In the genomic region with DNA sequence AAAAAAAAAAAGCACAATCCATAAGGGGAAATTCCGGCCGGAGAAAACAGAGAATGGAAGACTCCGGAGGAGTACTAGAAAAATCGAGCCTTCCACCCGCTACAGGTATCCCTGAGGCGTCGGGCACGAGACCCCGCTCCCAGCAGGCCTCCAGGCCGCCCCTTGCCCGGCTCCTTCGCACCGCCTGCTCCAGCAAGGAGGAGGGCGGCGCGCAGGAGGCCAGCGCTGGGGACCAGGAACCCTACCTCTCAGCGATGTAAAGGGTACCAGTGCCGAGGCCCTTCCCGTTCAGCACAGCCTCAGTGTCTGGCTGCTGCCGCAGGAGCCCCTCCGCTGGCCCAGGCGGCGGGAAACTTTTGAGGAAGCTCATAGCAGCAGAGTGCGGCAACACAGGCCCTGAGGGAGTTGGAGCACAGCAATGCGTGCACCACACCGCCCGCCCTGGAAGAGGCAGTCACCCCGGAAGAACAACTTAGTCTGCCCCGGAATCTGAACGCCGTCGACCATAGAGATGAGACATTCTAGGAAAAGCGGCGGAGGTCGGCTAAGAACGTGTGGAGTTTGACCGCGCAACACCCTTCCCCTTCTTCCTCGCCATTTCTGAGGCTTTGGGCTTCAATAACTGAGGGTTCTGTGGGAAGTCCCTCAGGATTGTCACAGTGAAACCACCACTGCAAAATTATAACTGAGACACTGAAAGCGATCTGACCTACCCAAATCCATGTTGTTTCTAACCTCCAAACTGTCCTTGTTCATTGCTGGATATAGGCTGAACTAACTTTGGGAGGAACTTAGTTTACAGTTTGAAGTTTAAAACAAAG, we compare ENCODE assay signal across 1 cellular context.
TF ChIP-seq lines count a peak whose summit lies in the region.

Gene CLNS1A, minus strand, starts transcription at position 450 of the 821 bp plus-strand sequence. Its CDS starts 80 bp downstream, at position 370.

TF ChIP-seq in HepG2, 621 proteins besides CTCF, POLR2A, EP300 and RAD21 (continued from another document and continues in another):
- TF ChIP-seq GMEB2 (CRISPR knock-in tag; IDR thresholded peaks at IDR 0.05; ENCODE audit: low read depth) (no peak), MATR3 (CRISPR knock-in tag; IDR thresholded peaks at IDR 0.05) (no peak), ZKSCAN5 (CRISPR knock-in tag; IDR thresholded peaks at IDR 0.05) (no peak), YEATS4 (CRISPR knock-in tag; IDR thresholded peaks at IDR 0.05; ENCODE audit: borderline replicate concordance) (peak; percentile 89), SP2 (CRISPR knock-in tag; IDR thresholded peaks at IDR 0.05) (peak; percentile 63; the same call in 1 of the 2 replicates), ZFP37 (CRISPR knock-in tag; IDR thresholded peaks at IDR 0.05; ENCODE audit: borderline replicate concordance) (peak; percentile 73; the same call in 1 of the 2 replicates), ZNF800 (CRISPR knock-in tag; IDR thresholded peaks at IDR 0.05) (peak; percentile 69), ZFAT (CRISPR knock-in tag; conservative IDR thresholded peaks at IDR 0.05) (no peak), ZNF326 (CRISPR knock-in tag; IDR thresholded peaks at IDR 0.05; ENCODE audit: borderline replicate concordance) (no peak), HOXD1 (CRISPR knock-in tag; IDR thresholded peaks at IDR 0.05) (peak; percentile 83), PHF20 (CRISPR knock-in tag; IDR thresholded peaks at IDR 0.05) (peak; percentile 96), ZNF180 (CRISPR knock-in tag; IDR thresholded peaks at IDR 0.05; ENCODE audit: borderline replicate concordance, low read depth) (no peak; the same call in 1 of the 2 replicates), NR3C1 (CRISPR knock-in tag; IDR thresholded peaks at IDR 0.05) (no peak), RCOR2 (CRISPR knock-in tag; IDR thresholded peaks at IDR 0.05) (0 out of 2 replicates have a peak, but pooled peaks have one; percentile 41), ZNF557 (CRISPR knock-in tag; IDR thresholded peaks at IDR 0.05) (0 out of 2 replicates have a peak, but pooled peaks have one; percentile 43), ZNF839 (CRISPR knock-in tag; IDR thresholded peaks at IDR 0.05; ENCODE audit: borderline replicate concordance) (0 out of 2 replicates have a peak, but pooled peaks have one; percentile 63), ZNF383 (CRISPR knock-in tag; IDR thresholded peaks at IDR 0.05; ENCODE audit: borderline replicate concordance) (no peak), ZNF24 (IDR thresholded peaks at IDR 0.05) (peak; percentile 23; the same call in 1 of the 2 replicates), ESRRA (CRISPR knock-in tag; IDR thresholded peaks at IDR 0.05; ENCODE audit: low read depth) (peak; percentile 79), ZNF75D (CRISPR knock-in tag; IDR thresholded peaks at IDR 0.05; ENCODE audit: borderline replicate concordance) (no peak), AKAP8 (CRISPR knock-in tag; IDR thresholded peaks at IDR 0.05) (no peak), KDM5A (IDR thresholded peaks at IDR 0.05; ENCODE audit: borderline replicate concordance, low read length) (peak; percentile 87), ZNF138 (CRISPR knock-in tag; IDR thresholded peaks at IDR 0.05; ENCODE audit: low read depth) (0 out of 2 replicates have a peak, but pooled peaks have one; percentile 75), HOXA3 (CRISPR knock-in tag; IDR thresholded peaks at IDR 0.05) (peak; percentile 92), ELK4 (CRISPR knock-in tag; IDR thresholded peaks at IDR 0.05; ENCODE audit: borderline replicate concordance) (peak; percentile 53; the same call in 1 of the 2 replicates), SRSF9 (IDR thresholded peaks at IDR 0.05; ENCODE audit: borderline replicate concordance, insufficient read depth, low read depth, low read length, poor library complexity, severe bottlenecking) (no peak), STAT5B (CRISPR knock-in tag; IDR thresholded peaks at IDR 0.05) (0 out of 2 replicates have a peak, but pooled peaks have one; percentile 59)
- TF ChIP-seq, protein P1, sequence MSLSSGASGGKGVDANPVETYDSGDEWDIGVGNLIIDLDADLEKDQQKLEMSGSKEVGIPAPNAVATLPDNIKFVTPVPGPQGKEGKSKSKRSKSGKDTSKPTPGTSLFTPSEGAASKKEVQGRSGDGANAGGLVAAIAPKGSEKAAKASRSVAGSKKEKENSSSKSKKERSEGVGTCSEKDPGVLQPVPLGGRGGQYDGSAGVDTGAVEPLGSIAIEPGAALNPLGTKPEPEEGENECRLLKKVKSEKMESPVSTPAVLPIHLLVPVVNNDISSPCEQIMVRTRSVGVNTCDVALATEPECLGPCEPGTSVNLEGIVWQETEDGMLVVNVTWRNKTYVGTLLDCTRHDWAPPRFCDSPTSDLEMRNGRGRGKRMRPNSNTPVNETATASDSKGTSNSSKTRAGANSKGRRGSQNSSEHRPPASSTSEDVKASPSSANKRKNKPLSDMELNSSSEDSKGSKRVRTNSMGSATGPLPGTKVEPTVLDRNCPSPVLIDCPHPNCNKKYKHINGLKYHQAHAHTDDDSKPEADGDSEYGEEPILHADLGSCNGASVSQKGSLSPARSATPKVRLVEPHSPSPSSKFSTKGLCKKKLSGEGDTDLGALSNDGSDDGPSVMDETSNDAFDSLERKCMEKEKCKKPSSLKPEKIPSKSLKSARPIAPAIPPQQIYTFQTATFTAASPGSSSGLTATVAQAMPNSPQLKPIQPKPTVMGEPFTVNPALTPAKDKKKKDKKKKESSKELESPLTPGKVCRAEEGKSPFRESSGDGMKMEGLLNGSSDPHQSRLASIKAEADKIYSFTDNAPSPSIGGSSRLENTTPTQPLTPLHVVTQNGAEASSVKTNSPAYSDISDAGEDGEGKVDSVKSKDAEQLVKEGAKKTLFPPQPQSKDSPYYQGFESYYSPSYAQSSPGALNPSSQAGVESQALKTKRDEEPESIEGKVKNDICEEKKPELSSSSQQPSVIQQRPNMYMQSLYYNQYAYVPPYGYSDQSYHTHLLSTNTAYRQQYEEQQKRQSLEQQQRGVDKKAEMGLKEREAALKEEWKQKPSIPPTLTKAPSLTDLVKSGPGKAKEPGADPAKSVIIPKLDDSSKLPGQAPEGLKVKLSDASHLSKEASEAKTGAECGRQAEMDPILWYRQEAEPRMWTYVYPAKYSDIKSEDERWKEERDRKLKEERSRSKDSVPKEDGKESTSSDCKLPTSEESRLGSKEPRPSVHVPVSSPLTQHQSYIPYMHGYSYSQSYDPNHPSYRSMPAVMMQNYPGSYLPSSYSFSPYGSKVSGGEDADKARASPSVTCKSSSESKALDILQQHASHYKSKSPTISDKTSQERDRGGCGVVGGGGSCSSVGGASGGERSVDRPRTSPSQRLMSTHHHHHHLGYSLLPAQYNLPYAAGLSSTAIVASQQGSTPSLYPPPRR (CRISPR knock-in tag; IDR thresholded peaks at IDR 0.05; ENCODE audit: borderline replicate concordance), result peak; percentile 62
- TF ChIP-seq, protein P2, sequence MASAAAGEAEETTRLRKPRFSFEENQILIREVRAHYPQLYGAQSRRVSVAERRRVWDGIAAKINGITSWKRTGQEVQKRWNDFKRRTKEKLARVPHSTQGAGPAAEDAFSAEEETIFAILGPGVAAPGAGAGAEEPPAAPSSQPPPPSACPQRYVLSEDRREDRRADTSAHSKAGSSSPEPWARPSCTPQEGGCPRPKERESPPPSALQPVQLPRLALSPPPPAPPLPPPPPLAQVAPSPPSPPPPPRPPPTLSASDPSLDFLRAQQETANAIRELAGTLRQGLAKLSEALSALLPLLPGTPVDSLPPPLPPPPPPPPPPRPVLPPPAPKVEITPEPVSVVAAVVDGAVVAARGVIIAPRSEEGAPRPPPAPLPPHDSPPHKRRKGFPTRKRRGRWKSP (CRISPR knock-in tag; IDR thresholded peaks at IDR 0.05), result peak; percentile 86
- TF ChIP-seq, protein P3, sequence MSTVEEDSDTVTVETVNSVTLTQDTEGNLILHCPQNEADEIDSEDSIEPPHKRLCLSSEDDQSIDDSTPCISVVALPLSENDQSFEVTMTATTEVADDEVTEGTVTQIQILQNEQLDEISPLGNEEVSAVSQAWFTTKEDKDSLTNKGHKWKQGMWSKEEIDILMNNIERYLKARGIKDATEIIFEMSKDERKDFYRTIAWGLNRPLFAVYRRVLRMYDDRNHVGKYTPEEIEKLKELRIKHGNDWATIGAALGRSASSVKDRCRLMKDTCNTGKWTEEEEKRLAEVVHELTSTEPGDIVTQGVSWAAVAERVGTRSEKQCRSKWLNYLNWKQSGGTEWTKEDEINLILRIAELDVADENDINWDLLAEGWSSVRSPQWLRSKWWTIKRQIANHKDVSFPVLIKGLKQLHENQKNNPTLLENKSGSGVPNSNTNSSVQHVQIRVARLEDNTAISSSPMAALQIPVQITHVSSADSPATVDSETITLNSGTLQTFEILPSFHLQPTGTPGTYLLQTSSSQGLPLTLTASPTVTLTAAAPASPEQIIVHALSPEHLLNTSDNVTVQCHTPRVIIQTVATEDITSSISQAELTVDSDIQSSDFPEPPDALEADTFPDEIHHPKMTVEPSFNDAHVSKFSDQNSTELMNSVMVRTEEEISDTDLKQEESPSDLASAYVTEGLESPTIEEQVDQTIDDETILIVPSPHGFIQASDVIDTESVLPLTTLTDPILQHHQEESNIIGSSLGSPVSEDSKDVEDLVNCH (CRISPR knock-in tag; IDR thresholded peaks at IDR 0.05), result 0 out of 2 replicates have a peak, but pooled peaks have one; percentile 50
- TF ChIP-seq, protein P4, sequence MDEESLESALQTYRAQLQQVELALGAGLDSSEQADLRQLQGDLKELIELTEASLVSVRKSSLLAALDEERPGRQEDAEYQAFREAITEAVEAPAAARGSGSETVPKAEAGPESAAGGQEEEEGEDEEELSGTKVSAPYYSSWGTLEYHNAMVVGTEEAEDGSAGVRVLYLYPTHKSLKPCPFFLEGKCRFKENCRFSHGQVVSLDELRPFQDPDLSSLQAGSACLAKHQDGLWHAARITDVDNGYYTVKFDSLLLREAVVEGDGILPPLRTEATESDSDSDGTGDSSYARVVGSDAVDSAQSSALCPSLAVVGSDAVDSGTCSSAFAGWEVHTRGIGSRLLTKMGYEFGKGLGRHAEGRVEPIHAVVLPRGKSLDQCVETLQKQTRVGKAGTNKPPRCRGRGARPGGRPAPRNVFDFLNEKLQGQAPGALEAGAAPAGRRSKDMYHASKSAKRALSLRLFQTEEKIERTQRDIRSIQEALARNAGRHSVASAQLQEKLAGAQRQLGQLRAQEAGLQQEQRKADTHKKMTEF (CRISPR knock-in tag; IDR thresholded peaks at IDR 0.05), result peak; percentile 84
- TF ChIP-seq, protein P5, sequence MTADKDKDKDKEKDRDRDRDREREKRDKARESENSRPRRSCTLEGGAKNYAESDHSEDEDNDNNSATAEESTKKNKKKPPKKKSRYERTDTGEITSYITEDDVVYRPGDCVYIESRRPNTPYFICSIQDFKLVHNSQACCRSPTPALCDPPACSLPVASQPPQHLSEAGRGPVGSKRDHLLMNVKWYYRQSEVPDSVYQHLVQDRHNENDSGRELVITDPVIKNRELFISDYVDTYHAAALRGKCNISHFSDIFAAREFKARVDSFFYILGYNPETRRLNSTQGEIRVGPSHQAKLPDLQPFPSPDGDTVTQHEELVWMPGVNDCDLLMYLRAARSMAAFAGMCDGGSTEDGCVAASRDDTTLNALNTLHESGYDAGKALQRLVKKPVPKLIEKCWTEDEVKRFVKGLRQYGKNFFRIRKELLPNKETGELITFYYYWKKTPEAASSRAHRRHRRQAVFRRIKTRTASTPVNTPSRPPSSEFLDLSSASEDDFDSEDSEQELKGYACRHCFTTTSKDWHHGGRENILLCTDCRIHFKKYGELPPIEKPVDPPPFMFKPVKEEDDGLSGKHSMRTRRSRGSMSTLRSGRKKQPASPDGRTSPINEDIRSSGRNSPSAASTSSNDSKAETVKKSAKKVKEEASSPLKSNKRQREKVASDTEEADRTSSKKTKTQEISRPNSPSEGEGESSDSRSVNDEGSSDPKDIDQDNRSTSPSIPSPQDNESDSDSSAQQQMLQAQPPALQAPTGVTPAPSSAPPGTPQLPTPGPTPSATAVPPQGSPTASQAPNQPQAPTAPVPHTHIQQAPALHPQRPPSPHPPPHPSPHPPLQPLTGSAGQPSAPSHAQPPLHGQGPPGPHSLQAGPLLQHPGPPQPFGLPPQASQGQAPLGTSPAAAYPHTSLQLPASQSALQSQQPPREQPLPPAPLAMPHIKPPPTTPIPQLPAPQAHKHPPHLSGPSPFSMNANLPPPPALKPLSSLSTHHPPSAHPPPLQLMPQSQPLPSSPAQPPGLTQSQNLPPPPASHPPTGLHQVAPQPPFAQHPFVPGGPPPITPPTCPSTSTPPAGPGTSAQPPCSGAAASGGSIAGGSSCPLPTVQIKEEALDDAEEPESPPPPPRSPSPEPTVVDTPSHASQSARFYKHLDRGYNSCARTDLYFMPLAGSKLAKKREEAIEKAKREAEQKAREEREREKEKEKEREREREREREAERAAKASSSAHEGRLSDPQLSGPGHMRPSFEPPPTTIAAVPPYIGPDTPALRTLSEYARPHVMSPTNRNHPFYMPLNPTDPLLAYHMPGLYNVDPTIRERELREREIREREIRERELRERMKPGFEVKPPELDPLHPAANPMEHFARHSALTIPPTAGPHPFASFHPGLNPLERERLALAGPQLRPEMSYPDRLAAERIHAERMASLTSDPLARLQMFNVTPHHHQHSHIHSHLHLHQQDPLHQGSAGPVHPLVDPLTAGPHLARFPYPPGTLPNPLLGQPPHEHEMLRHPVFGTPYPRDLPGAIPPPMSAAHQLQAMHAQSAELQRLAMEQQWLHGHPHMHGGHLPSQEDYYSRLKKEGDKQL (CRISPR knock-in tag; IDR thresholded peaks at IDR 0.05; ENCODE audit: low read depth), result peak; percentile 16; the same call in 1 of the 2 replicates
